25 cellular contexts compared by ENCODE assay signal in the genomic region with DNA sequence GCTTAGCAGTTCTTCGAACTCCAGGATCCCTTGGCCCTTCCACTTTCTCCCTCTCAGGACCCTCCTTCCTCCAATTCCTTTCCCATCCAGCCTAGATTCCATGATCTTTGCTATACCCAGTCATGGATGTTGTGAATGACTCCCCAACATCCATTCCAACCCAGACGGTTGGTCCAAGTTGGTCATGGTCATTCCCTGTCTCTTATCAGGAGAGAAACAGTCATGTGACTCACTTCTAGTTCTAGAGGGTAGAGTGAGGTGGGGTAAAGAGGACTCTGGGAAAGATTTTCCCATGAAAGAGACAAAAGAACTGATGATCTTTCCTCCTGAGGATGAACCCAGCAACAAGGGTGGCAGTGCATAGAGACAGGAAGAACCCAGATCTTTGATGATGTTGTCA.
"Had no signal": no experiment of that assay in that cellular context is flagged by ENCODE, and none has a peak within 500 bp of the region (broad histone marks: within the 10 kb centered on the region; RNA-seq: fewer than 3 reads in every experiment).

No MANE protein-coding gene starts in this region.

- H3K27ac Mint-ChIP-seq: activated CD8-positive, alpha-beta T cell treated with anti-CD3 and anti-CD28 coated beads for 36 hours; T-helper 17 cell had no signal

- H3K4me3 ChIP-seq: body of pancreas, MG63 had no signal

- H3K9me3 Mint-ChIP-seq: activated CD8-positive, alpha-beta T cell treated with anti-CD3 and anti-CD28 coated beads for 36 hours; activated naive CD4-positive, alpha-beta T cell treated with anti-CD3 and anti-CD28 coated beads, Interleukin-2, amount 50 U/mL, for 24 hours had no signal

- H3K27ac ChIP-seq: KMS-11, VCaP had no signal

- DNase-seq: activated CD4-positive, CD25-positive, alpha-beta regulatory T cell; activated CD8-positive, alpha-beta memory T cell treated with anti-CD3 and anti-CD28 coated beads, Interleukin-2, amount 50 U/mL, for 4 hours; activated CD8-positive, alpha-beta T cell treated with anti-CD3 and anti-CD28 coated beads for 36 hours; activated effector memory CD4-positive, alpha-beta T cell treated with Interleukin-2 at 50 U/mL for 16 hours; activated naive CD4-positive, alpha-beta T cell; activated T-cell treated with anti-CD3 and anti-CD28 coated beads, Interleukin-2, amount 50 U/mL, for 72 hours; aorta; body of pancreas; central memory CD4-positive, alpha-beta T cell; MG63; MV-4-11; NCI-H1092 treated with DMSO at 0.1 percent for 48 hours; NCI-H1417 treated with DMSO at 0.1 percent for 48 hours; NCI-H1694; NCI-H2029; NCI-H2107; NCI-H2171 treated with DMSO at 0.1 percent for 48 hours; NCI-H226; NCI-H526 treated with DMSO at 0.1 percent for 48 hours; NCI-H82; SHP77 treated with DMSO at 0.1 percent for 48 hours; T-helper 17 cell had no signal

- ATAC-seq: activated CD8-positive, alpha-beta T cell treated with anti-CD3 and anti-CD28 coated beads for 36 hours; body of pancreas; T-helper 17 cell had no signal

- H3K36me3 Mint-ChIP-seq: activated naive CD4-positive, alpha-beta T cell treated with anti-CD3 and anti-CD28 coated beads, Interleukin-2, amount 50 U/mL, for 24 hours had no signal

- H3K36me3 ChIP-seq: MG63 had no signal

- H3K27me3 Mint-ChIP-seq: activated CD8-positive, alpha-beta T cell treated with anti-CD3 and anti-CD28 coated beads for 36 hours; activated naive CD4-positive, alpha-beta T cell treated with anti-CD3 and anti-CD28 coated beads, Interleukin-2, amount 50 U/mL, for 24 hours had no signal

- H3K9me3 ChIP-seq: body of pancreas, MG63 had no signal

- H3K4me3 Mint-ChIP-seq: activated CD8-positive, alpha-beta T cell treated with anti-CD3 and anti-CD28 coated beads for 36 hours; activated naive CD4-positive, alpha-beta T cell treated with anti-CD3 and anti-CD28 coated beads, Interleukin-2, amount 50 U/mL, for 24 hours; activated T-cell treated with anti-CD3 and anti-CD28 coated beads, Interleukin-2, amount 50 U/mL, for 72 hours; T-helper 17 cell had no signal

- H3K27me3 ChIP-seq: body of pancreas, MG63 had no signal
